Comparison of ENCODE assay signal across 8 cellular contexts in the genomic region with DNA sequence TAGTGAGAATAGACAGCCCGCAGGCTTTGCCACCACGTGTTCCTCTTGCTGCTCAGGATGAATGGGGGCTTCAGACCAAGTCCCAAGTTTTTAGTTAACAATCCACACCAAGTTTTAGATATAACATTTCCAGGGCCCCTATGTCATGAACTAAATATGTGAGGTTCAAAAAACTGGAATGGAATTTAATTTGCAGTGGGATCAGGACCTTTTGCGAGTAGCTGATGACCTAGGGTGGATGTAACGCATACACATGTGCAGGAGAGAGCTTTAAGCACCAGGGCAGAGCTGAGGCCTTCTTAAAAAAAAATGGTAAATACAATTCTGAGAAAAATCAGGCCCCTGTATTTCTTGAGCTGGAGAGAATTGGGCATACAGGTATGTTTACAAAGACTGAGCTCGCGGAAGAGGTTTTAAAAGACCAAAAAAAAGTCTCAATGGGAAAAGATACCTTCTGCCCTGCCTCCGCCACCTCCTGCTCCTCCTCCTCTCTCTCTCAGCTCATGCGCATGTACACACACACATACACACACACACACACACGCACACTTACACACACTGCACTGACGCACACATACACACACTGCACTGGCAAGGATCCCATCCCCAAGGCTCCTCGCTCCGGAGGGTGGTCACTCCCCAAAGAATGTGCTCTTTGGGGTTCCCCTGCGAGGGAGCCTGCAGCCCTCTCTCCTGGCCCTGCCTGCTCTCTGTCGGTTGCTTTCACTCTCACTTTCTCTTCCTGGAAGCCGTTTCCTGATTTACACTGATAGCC. TPM values are rescaled to one million over a fixed set of nuclear protein-coding genes. Genes with fewer than 3 reads are reported as not detected.
DNase-seq lines count a peak whose midpoint lies in the region; ATAC-seq and TF ChIP-seq lines count a peak whose summit lies in the region.

No MANE protein-coding gene starts in this region.

- TF ChIP-seq POLR2A in thyroid gland (IDR thresholded peaks at IDR 0.05), result peak in 1 of 2 donors; percentile 19

- H3K36me3 Mint-ChIP-seq in naive thymus-derived CD8-positive, alpha-beta T cell, result no peaks in the 10 kb centered on the region

- no peaks in the 10 kb centered on the region for H3K4me1 ChIP-seq in thyroid gland

- POLR2A ChIA-PET in naive thymus-derived CD8-positive, alpha-beta T cell (lab: Charles Lee), result interaction anchor here (0.6 to 2.9 kb wide), 9 partner anchors 10 to 52 kb away, joined by 3 to 41 read pairs (median 3); partner anchors contain the start of gene IGF1R

- ATAC-seq in HG03066 (IDR thresholded peaks at IDR 0.05; ENCODE audit: low read depth, unreplicated experiment), result peak; percentile 91
- peak; percentile 86 to 88 for ATAC-seq in naive thymus-derived CD8-positive, alpha-beta T cell

- TF ChIP-seq CTCF in epithelial cell of esophagus (IDR thresholded peaks at IDR 0.05; ENCODE audit: insufficient read depth, low read depth, low read length, missing control alignments) (no peak), thyroid gland (IDR thresholded peaks at IDR 0.05) (no peak)

- no peaks in the 10 kb centered on the region for H3K36me3 ChIP-seq in thyroid gland

- DNase-seq in activated T-cell treated with anti-CD3 and anti-CD28 coated beads for 1 hour (ENCODE audit: low read depth), result peak; percentile 7
- DNase-seq in activated T-cell treated with anti-CD3 and anti-CD28 coated beads for 4 hours, result no peak
- DNase-seq in activated CD4-positive, alpha-beta T cell treated with anti-CD3 and anti-CD28 coated beads for 48 hours, result peak; percentile 58
- DNase-seq in epithelial cell of esophagus (ENCODE audit: low read depth), result peak; percentile 51
- peak in 9 of 10 donors; percentile 12 to 41 (median 19) for DNase-seq in naive thymus-derived CD8-positive, alpha-beta T cell
- peak; percentile 44 to 50 for DNase-seq in thyroid gland
- DNase-seq in SHP77 treated with DMSO at 0.1 percent for 48 hours (lab: John Stamatoyannopoulos, UW), result no peak

- peak overlapping the region; percentile 83 to 97 (median 92) for H3K4me3 Mint-ChIP-seq in naive thymus-derived CD8-positive, alpha-beta T cell

- H3K27me3 ChIP-seq in thyroid gland, result no peaks in the 10 kb centered on the region

- peak overlapping the region; percentile 47 for H3K4me3 ChIP-seq in epithelial cell of esophagus (ENCODE audit: low read length)
- peak overlapping the region in 1 of 3 donors; percentile 34 for H3K4me3 ChIP-seq in thyroid gland (replicated peaks in 1 of 3)

- intact Hi-C loops in thyroid gland (cut with DNase I), result no loop called here

- H3K27ac Mint-ChIP-seq in naive thymus-derived CD8-positive, alpha-beta T cell, result peak overlapping the region; percentile 93 to 99 (median 96)

- H3K4me1 Mint-ChIP-seq in naive thymus-derived CD8-positive, alpha-beta T cell, result peaks cover 17 to 24% (median 19%) of the 10 kb centered on the region in 4 donors

- peaks cover 0 to 4% (median 0%) of the 10 kb centered on the region in 5 donors for H3K27me3 Mint-ChIP-seq in naive thymus-derived CD8-positive, alpha-beta T cell

- H3K9me3 ChIP-seq in thyroid gland, result no peaks in the 10 kb centered on the region

- peak overlapping the region; percentile 24 to 43 (median 35) for H3K27ac ChIP-seq in thyroid gland

- H3K9me3 Mint-ChIP-seq in naive thymus-derived CD8-positive, alpha-beta T cell, result no peaks in the 10 kb centered on the region

- 10 to 11% methylated on average over 15 of the region's 15 CpGs for WGBS in thyroid gland, 2 donors

RNA-seq across cellular contexts. Expression of gene IGF1R, which starts 48.2 kb away (rescaled TPM):
- total RNA-seq in naive thymus-derived CD8-positive, alpha-beta T cell, result 100 to 1,000 TPM; 117 to 122 TPM
- 1 to 10 TPM; 2.5 to 6.3 (median 4.9) TPM for polyA plus RNA-seq in naive thymus-derived CD8-positive, alpha-beta T cell
- total RNA-seq in thyroid gland, result 100 to 1,000 TPM in 2 of 4 donors, 10 to 100 TPM in 2; 51.5 to 146 (median 89.6) TPM

Comparison
In these comparisons a context has a peak if more than half of its experiments do, and no peak if none do; other contexts are left out.
1. DNase-seq: peak in activated T-cell treated with anti-CD3 and anti-CD28 coated beads for 1 hour (single experiment), activated CD4-positive, alpha-beta T cell treated with anti-CD3 and anti-CD28 coated beads for 48 hours (single experiment), epithelial cell of esophagus (single experiment), naive thymus-derived CD8-positive, alpha-beta T cell (9 of 10) and thyroid gland (2 of 2); none in activated T-cell treated with anti-CD3 and anti-CD28 coated beads for 4 hours (single experiment) and SHP77 treated with DMSO at 0.1 percent for 48 hours (single experiment).